Comparison of ENCODE assay signal across 8 cellular contexts in the genomic region with DNA sequence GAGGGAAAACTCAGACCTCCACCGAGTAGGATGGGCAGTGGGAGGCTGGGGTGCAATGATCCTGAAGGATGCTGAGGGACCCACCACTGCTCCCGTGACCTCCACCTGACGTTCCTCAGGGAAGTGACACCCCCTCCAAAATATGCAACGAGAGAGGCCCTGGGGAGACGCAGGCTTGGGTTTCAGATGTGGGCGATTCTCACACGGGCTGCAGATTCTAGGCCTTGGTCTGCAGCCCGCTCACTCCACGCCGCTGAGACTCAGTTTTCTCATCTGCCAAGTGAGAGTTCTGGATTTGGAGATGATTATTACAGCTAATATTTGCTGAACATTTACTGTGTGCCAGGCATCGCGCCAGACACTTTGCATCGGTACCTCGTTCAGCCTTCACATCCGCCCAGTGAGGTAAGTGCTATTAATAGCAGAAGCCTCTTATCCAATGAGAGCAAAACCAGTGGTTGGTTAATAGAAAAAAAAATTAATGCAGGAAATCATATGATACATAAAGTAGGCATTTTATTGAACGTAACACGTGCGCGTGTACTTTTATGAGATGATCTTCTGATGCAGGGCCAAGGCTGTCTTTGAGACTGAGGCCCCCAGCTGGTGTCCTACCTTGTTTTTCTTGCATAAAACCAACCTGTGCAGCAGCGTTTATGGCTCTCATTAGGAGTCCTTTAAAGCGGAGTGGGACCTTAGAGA.
DNase-seq lines count a peak whose midpoint lies in the region; ATAC-seq and TF ChIP-seq lines count a peak whose summit lies in the region.

No MANE protein-coding gene starts in this region.

- H3K4me2 ChIP-seq in OCI-LY3 (ENCODE audit: low read length), result peak overlapping the region; percentile 97

- no peaks in the 10 kb centered on the region for H3K9me3 ChIP-seq in OCI-LY3 (ENCODE audit: insufficient read depth, low read length)
- no peaks in the 10 kb centered on the region for H3K9me3 ChIP-seq in spleen
- no peaks in the 10 kb centered on the region for H3K9me3 ChIP-seq in testis

- no peaks in the 10 kb centered on the region for H3K79me2 ChIP-seq in OCI-LY3 (ENCODE audit: low read length)

- peak overlapping the region; percentile 68 for H3K4me3 ChIP-seq in OCI-LY3 (ENCODE audit: low read length)
- peak overlapping the region in 1 of 8 donors; percentile 10 for H3K4me3 ChIP-seq in spleen
- no peak overlapping the region for H3K4me3 ChIP-seq in testis

- no peaks in the 10 kb centered on the region for H3K27me3 Mint-ChIP-seq in activated naive CD8-positive, alpha-beta T cell treated with anti-CD3 and anti-CD28 coated beads, Interleukin-2, amount 50 U/mL, for 24 hours

- H3K4me1 Mint-ChIP-seq in activated naive CD8-positive, alpha-beta T cell treated with anti-CD3 and anti-CD28 coated beads, Interleukin-2, amount 50 U/mL, for 24 hours, result peaks cover 72% of the 10 kb centered on the region

- H3K9me3 Mint-ChIP-seq in activated naive CD8-positive, alpha-beta T cell treated with anti-CD3 and anti-CD28 coated beads, Interleukin-2, amount 50 U/mL, for 24 hours, result no peaks in the 10 kb centered on the region

- no peak overlapping the region for H2AFZ ChIP-seq in OCI-LY3 (ENCODE audit: low read depth, low read length)

- H3K36me3 ChIP-seq in OCI-LY3 (replicated peaks; ENCODE audit: low read depth, low read length) (no peaks in the 10 kb centered on the region), spleen (no peaks in the 10 kb centered on the region), testis (ENCODE audit: low read depth, missing control alignments) (no peaks in the 10 kb centered on the region)

- peak overlapping the region; percentile 70 for H3K9ac ChIP-seq in OCI-LY3 (ENCODE audit: low read length)

- H3K27ac Mint-ChIP-seq in activated naive CD8-positive, alpha-beta T cell treated with anti-CD3 and anti-CD28 coated beads, Interleukin-2, amount 50 U/mL, for 24 hours, result no peak overlapping the region

- intact Hi-C loops in spleen (cut with DNase I; ENCODE audit: low total_unique reads) (no loop called here), testis (cut with DNase I; ENCODE audit: low total_unique reads) (no loop called here)

- H3K36me3 Mint-ChIP-seq in activated naive CD8-positive, alpha-beta T cell treated with anti-CD3 and anti-CD28 coated beads, Interleukin-2, amount 50 U/mL, for 24 hours (ENCODE audit: low read depth), result peaks cover 8% of the 10 kb centered on the region

- H3K27ac ChIP-seq in OCI-LY3 (ENCODE audit: low read length) (peak overlapping the region; percentile 96), spleen (peak overlapping the region; percentile 63 to 84 (median 80)), testis (no peak overlapping the region)

- TF ChIP-seq POLR2A in spleen (IDR thresholded peaks at IDR 0.05) (no peak), testis (IDR thresholded peaks at IDR 0.05) (no peak)

- no peak overlapping the region for H3K4me3 Mint-ChIP-seq in activated naive CD8-positive, alpha-beta T cell treated with anti-CD3 and anti-CD28 coated beads, Interleukin-2, amount 50 U/mL, for 24 hours

- peak; percentile 26 for ATAC-seq in HG02852 (IDR thresholded peaks at IDR 0.05; ENCODE audit: unreplicated experiment)
- peak; percentile 12 for ATAC-seq in activated naive CD8-positive, alpha-beta T cell treated with anti-CD3 and anti-CD28 coated beads, Interleukin-2, amount 50 U/mL, for 24 hours

- H3K27me3 ChIP-seq in OCI-LY3 (ENCODE audit: low read depth, low read length), result peaks cover 6% of the 10 kb centered on the region
- H3K27me3 ChIP-seq in spleen (replicated peaks in 1 of 7), result no peaks in the 10 kb centered on the region
- no peaks in the 10 kb centered on the region for H3K27me3 ChIP-seq in testis

- 26 to 43% (median 34%) methylated on average over 21 of the region's 21 CpGs for WGBS in spleen, 5 donors
- WGBS in testis, 2 donors, result 69 to 70% methylated on average over 21 of the region's 21 CpGs

- H3K4me1 ChIP-seq in OCI-LY3 (ENCODE audit: low read length) (peaks cover 80% of the 10 kb centered on the region), spleen (peaks cover 63 to 98% (median 85%) of the 10 kb centered on the region in 6 donors), testis (no peaks in the 10 kb centered on the region)

- peak; percentile 60 for DNase-seq in NK-92 treated with Interleukin-12 subunit alpha and Interleukin-12 subunit beta, amount 100 ng/mL, for 24 hours (lab: John Stamatoyannopoulos, UW)
- DNase-seq in NK-92 (lab: John Stamatoyannopoulos, UW; ENCODE audit: unreplicated experiment), result no peak
- no peak for DNase-seq in activated naive CD8-positive, alpha-beta T cell treated with anti-CD3 and anti-CD28 coated beads, Interleukin-2, amount 50 U/mL, for 24 hours
- DNase-seq in spleen, result peak; percentile 84
- no peak for DNase-seq in testis
- no peak for DNase-seq in epidermal melanocyte (ENCODE audit: insufficient read length, low spot score)

- no peaks in the 10 kb centered on the region for H4K20me1 ChIP-seq in OCI-LY3 (ENCODE audit: insufficient read depth, low read length)

- TF ChIP-seq CTCF in OCI-LY3 (IDR thresholded peaks at IDR 0.05; ENCODE audit: low read depth, low read length) (peak; percentile 35), spleen (IDR thresholded peaks at IDR 0.05 in 8 of 11, conservative IDR thresholded peaks at IDR 0.05 in 3 of 11) (peak in 2 of 11 experiments; percentile 18 to 25), testis (IDR thresholded peaks at IDR 0.05) (no peak)

Comparison
In these comparisons a context has a peak if more than half of its experiments do, and no peak if none do; other contexts are left out.
1. DNase-seq: peak in NK-92 treated with Interleukin-12 subunit alpha and Interleukin-12 subunit beta, amount 100 ng/mL, for 24 hours (single experiment) and spleen (single experiment); none in NK-92 (single experiment), activated naive CD8-positive, alpha-beta T cell treated with anti-CD3 and anti-CD28 coated beads, Interleukin-2, amount 50 U/mL, for 24 hours (single experiment), testis (single experiment) and epidermal melanocyte (single experiment).
2. H3K27ac ChIP-seq: peak in OCI-LY3 (single experiment) and spleen (8 of 8); none in testis (0 of 2).